In the genomic region with DNA sequence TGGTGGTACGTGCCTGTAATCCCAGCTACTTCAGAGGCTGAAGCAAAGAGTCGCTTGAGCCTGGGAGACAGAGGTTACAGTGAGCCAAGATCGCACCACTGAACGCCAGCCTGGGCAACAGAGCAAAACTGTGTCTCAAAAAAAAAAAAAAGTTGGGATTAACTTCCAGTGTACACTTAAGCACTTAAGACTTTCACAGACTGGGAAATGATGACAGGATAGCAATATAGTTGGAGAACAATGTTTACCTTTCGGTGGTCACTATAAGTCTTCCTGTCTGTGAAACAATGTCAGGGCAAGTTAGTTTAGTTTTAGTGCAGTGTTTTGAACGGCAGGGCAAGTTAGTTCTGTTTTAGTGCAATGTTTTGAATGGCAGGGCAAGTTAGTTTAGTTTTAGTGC, we compare ENCODE assay signal across 23 cellular contexts.
"Had no signal": no experiment of that assay in that cellular context is flagged by ENCODE, and none has a peak within 500 bp of the region (broad histone marks: within the 10 kb centered on the region; RNA-seq: fewer than 3 reads in every experiment).

No MANE protein-coding gene starts in this region.

- H3K4me3 ChIP-seq: colonic mucosa, esophagus muscularis mucosa, left lung, prostate gland, right atrium auricular region, smooth muscle cell, suprapubic skin, transverse colon, upper lobe of right lung, uterus had no signal

- H3K36me3 ChIP-seq: colonic mucosa, esophagus muscularis mucosa, left lung, prostate gland, right atrium auricular region, suprapubic skin, transverse colon, upper lobe of right lung, uterus had no signal

- H3K27me3 ChIP-seq: colonic mucosa, esophagus muscularis mucosa, left lung, right atrium auricular region, suprapubic skin, transverse colon, upper lobe of right lung, uterus had no signal

- DNase-seq: colonic mucosa; effector memory CD8-positive, alpha-beta T cell; left cardiac atrium; left lung; mesendoderm; midbrain; naive thymus-derived CD4-positive, alpha-beta T cell; nephron progenitor cell; nucleus accumbens; stimulated activated CD4-positive, alpha-beta T cell treated with anti-CD3 and anti-CD28 coated beads, Interleukin-12 subunit alpha, Interleukin-12 subunit beta, amount 100 ng/mL, for 4 hours; stimulated activated CD4-positive, alpha-beta T cell treated with anti-CD3 and anti-CD28 coated beads, Interleukin-1b, Interleukin-23, amount 100 ng/mL, for 48 hours; stimulated activated CD4-positive, alpha-beta T cell treated with anti-CD3 and anti-CD28 coated beads, Interleukin-4, amount 100 ng/mL, for 1 hour; stimulated activated CD8-positive, alpha-beta memory T cell treated with anti-CD3 and anti-CD28 coated beads, Interleukin-4, amount 100 ng/mL, for 48 hours; stimulated activated naive CD4-positive, alpha-beta T cell; stimulated activated naive CD8-positive, alpha-beta T cell treated with anti-CD3 and anti-CD28 coated beads, Interleukin-15, amount 100 ng/mL, for 72 hours; transverse colon; upper lobe of right lung; uterus had no signal

- H3K27ac ChIP-seq: colonic mucosa, esophagus muscularis mucosa, left lung, prostate gland, right atrium auricular region, suprapubic skin, transverse colon, upper lobe of right lung, uterus had no signal

- H3K4me1 ChIP-seq: colonic mucosa, prostate gland, upper lobe of right lung, uterus had no signal

- H3K9me3 ChIP-seq: colonic mucosa, prostate gland, suprapubic skin, upper lobe of right lung, uterus had no signal

- H3K4me2 ChIP-seq: smooth muscle cell had no signal
